1 cellular context compared by ENCODE assay signal in genomic region chr16:19879241-19879792, GRCh38.
TF ChIP-seq lines count a peak whose summit lies in the region.

No MANE protein-coding gene starts in this region.

TF ChIP-seq in HEK293, 187 proteins besides CTCF, POLR2A, EP300 and RAD21 (continued from another document and continues in another):
- TF ChIP-seq ZNF362 (tag by site-specific recombination; IDR thresholded peaks at IDR 0.05) (no peak), ZNF433 (tag by site-specific recombination; IDR thresholded peaks at IDR 0.05; ENCODE audit: low read depth) (no peak), ZNF366 (tag by site-specific recombination; conservative IDR thresholded peaks at IDR 0.05) (no peak; the same call in 1 of the 2 replicates), ATF2 (tag by site-specific recombination; IDR thresholded peaks at IDR 0.05; ENCODE audit: low read depth) (no peak), ZSCAN23 (tag by site-specific recombination; IDR thresholded peaks at IDR 0.05) (no peak), ZNF514 (tag by site-specific recombination; IDR thresholded peaks at IDR 0.05) (no peak), SCRT1 (tag by site-specific recombination; IDR thresholded peaks at IDR 0.05; ENCODE audit: borderline replicate concordance) (peak; percentile 76), ZNF311 (tag by site-specific recombination; IDR thresholded peaks at IDR 0.05; ENCODE audit: borderline replicate concordance) (no peak), ZNF112 (tag by site-specific recombination; IDR thresholded peaks at IDR 0.05) (no peak), PRDM4 (tag by site-specific recombination; IDR thresholded peaks at IDR 0.05) (no peak), ZNF391 (tag by site-specific recombination; IDR thresholded peaks at IDR 0.05; ENCODE audit: borderline replicate concordance, low read depth) (no peak), PRDM10 (tag by site-specific recombination; IDR thresholded peaks at IDR 0.05) (0 out of 2 replicates have a peak, but pooled peaks have one; percentile 21), KLF1 (tag by site-specific recombination; IDR thresholded peaks at IDR 0.05) (no peak), ZNF654 (tag by site-specific recombination; IDR thresholded peaks at IDR 0.05; ENCODE audit: low read depth) (no peak), ZFP3 (tag by site-specific recombination; IDR thresholded peaks at IDR 0.05; ENCODE audit: low read depth) (no peak), KLF9 (tag by site-specific recombination; IDR thresholded peaks at IDR 0.05; ENCODE audit: low read depth) (no peak), SP7 (tag by site-specific recombination; IDR thresholded peaks at IDR 0.05) (peak; percentile 78), KLF8 (tag by site-specific recombination; IDR thresholded peaks at IDR 0.05) (no peak), SALL2 (tag by site-specific recombination; IDR thresholded peaks at IDR 0.05; ENCODE audit: borderline replicate concordance) (no peak), ZNF292 (tag by site-specific recombination; IDR thresholded peaks at IDR 0.05; ENCODE audit: borderline replicate concordance, low read depth) (no peak), ZNF645 (tag by site-specific recombination; IDR thresholded peaks at IDR 0.05) (no peak), REPIN1 (tag by site-specific recombination; IDR thresholded peaks at IDR 0.05; ENCODE audit: low read depth) (no peak), ZNF184 (tag by site-specific recombination; IDR thresholded peaks at IDR 0.05) (no peak), ZNF140 (tag by site-specific recombination; IDR thresholded peaks at IDR 0.05) (no peak), PATZ1 (tag by site-specific recombination; IDR thresholded peaks at IDR 0.05) (peak; percentile 37; the same call in 1 of the 2 replicates), ZEB2 (tag by site-specific recombination; IDR thresholded peaks at IDR 0.05) (no peak), ZNF248 (tag by site-specific recombination; IDR thresholded peaks at IDR 0.05) (no peak), ZNF398 (tag by site-specific recombination; IDR thresholded peaks at IDR 0.05) (peak; percentile 93), ZNF791 (tag by site-specific recombination; IDR thresholded peaks at IDR 0.05) (no peak; the same call in 1 of the 2 replicates), ZNF548 (tag by site-specific recombination; IDR thresholded peaks at IDR 0.05) (no peak), ZNF843 (tag by site-specific recombination; IDR thresholded peaks at IDR 0.05) (no peak), PRDM6 (tag by site-specific recombination; IDR thresholded peaks at IDR 0.05) (no peak), ZBTB44 (tag by site-specific recombination; IDR thresholded peaks at IDR 0.05) (peak; percentile 88), ZBTB6 (tag by site-specific recombination; IDR thresholded peaks at IDR 0.05) (no peak), ZNF707 (tag by site-specific recombination; IDR thresholded peaks at IDR 0.05) (no peak), ZNF639 (tag by site-specific recombination; IDR thresholded peaks at IDR 0.05) (no peak)
